1 cellular context compared by ENCODE assay signal in the genomic region with DNA sequence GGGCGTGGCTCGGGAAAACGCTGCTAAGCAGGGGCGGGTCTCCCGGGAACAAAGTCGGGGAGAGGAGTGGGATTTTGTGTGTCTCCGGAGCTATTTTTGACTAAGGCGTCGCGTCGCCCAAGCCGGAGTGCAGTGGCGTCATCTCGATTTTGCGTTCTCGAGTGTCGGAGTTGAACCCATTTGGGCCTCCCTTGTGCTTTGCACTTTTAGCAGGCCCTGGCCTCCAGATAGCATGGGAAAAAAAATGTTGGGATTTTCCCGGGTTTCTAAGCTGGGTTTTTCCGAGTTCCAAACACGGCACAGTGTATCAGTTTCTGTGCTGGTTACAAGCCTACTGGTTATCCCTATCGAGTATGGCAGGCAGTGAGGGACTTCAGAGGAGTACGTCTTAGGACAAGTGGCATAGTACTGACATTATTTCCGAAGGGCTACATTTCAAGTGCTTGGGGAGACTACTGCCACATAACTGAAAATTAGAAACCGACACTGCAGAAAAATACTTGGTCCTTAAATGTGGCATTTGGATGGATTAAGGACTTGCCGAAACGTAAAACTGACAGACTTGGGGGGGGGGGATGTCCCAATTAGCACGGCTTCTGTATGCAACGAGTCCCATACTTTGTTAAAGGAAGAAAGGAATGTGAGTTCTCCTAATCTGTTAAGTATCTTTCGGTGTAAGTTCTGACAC.
TF ChIP-seq lines count a peak whose summit lies in the region.

No MANE protein-coding gene starts in this region.

TF ChIP-seq in K562, 482 proteins besides CTCF, POLR2A, EP300 and RAD21 (continued from another document and continues in another):
- TF ChIP-seq HDAC8 (tag; IDR thresholded peaks at IDR 0.05) (peak; percentile 25; the same call in 1 of the 2 replicates), SMARCB1 (IDR thresholded peaks at IDR 0.05; ENCODE audit: insufficient read length, low read depth) (no peak), ZNF707 (CRISPR knock-in tag; conservative IDR thresholded peaks at IDR 0.05) (no peak), HNRNPL (IDR thresholded peaks at IDR 0.05; ENCODE audit: low read depth, low read length) (peak; percentile 8), U2AF1 (optimal IDR thresholded peaks at IDR 0.05; ENCODE audit: low read depth, low read length) (no peak), KLF1 (tag; IDR thresholded peaks at IDR 0.05) (no peak), SETDB1 (IDR thresholded peaks at IDR 0.05; ENCODE audit: low read length) (no peak), NR3C1 (CRISPR knock-in tag; IDR thresholded peaks at IDR 0.05) (no peak), ZNF3 (CRISPR knock-in tag; IDR thresholded peaks at IDR 0.05) (peak; percentile 85), SIN3A (IDR thresholded peaks at IDR 0.05; ENCODE audit: borderline replicate concordance in 2 of 2, control insufficient read depth in 1 of 2, low read depth in 2 of 2, low read length in 2 of 2) (peak; percentile 41 to 54; a peak in 3 of 4 replicates), MCM3 (IDR thresholded peaks at IDR 0.05) (no peak), RUNX1 (IDR thresholded peaks at IDR 0.05; ENCODE audit: low read depth) (no peak), ILF3 (IDR thresholded peaks at IDR 0.05; ENCODE audit: borderline replicate concordance) (peak; percentile 93; the same call in 1 of the 2 replicates), POLR2AphosphoS5 (IDR thresholded peaks at IDR 0.05; ENCODE audit: control insufficient read depth, insufficient read depth, low read depth, low read length) (peak; percentile 92), PHB (CRISPR knock-in tag; IDR thresholded peaks at IDR 0.05) (peak; percentile 97), NCOA1 (IDR thresholded peaks at IDR 0.05; ENCODE audit: low read depth) (0 out of 2 replicates have a peak, but pooled peaks have one; percentile 16), MTA2 (IDR thresholded peaks at IDR 0.05; ENCODE audit: low read depth) (no peak), MEF2D (tag; conservative IDR thresholded peaks at IDR 0.05; ENCODE audit: low read depth) (no peak), CHD1 (IDR thresholded peaks at IDR 0.05; ENCODE audit: low read length) (peak; percentile 99), ZBED1 (IDR thresholded peaks at IDR 0.05) (peak; percentile 91), POLR2AphosphoS2 (IDR thresholded peaks at IDR 0.05; ENCODE audit: low read length) (peak; percentile 98), TCFL5 (CRISPR knock-in tag; conservative IDR thresholded peaks at IDR 0.05) (peak; percentile 54; the same call in 1 of the 2 replicates), KLF16 (IDR thresholded peaks at IDR 0.05) (peak; percentile 6; the same call in 1 of the 2 replicates), ZNF212 (CRISPR knock-in tag; IDR thresholded peaks at IDR 0.05) (peak; percentile 83; the same call in 1 of the 2 replicates), CSDE1 (IDR thresholded peaks at IDR 0.05) (peak in 1 of 2 experiments; percentile 55; a peak in 1 of 4 replicates), KLF10 (CRISPR knock-in tag; IDR thresholded peaks at IDR 0.05) (peak; percentile 95), NR2C2 (CRISPR knock-in tag; IDR thresholded peaks at IDR 0.05) (no peak; the same call in 1 of the 2 replicates), NR2C2 (tag; IDR thresholded peaks at IDR 0.05) (0 out of 2 replicates have a peak, but pooled peaks have one; percentile 4), SUPT5H (IDR thresholded peaks at IDR 0.05) (peak; percentile 96), ZNF24 (IDR thresholded peaks at IDR 0.05) (peak; percentile 68; the same call in 1 of the 2 replicates), RAD51 (IDR thresholded peaks at IDR 0.05; ENCODE audit: borderline replicate concordance, low read depth) (peak; percentile 24)
- TF ChIP-seq, protein P1, sequence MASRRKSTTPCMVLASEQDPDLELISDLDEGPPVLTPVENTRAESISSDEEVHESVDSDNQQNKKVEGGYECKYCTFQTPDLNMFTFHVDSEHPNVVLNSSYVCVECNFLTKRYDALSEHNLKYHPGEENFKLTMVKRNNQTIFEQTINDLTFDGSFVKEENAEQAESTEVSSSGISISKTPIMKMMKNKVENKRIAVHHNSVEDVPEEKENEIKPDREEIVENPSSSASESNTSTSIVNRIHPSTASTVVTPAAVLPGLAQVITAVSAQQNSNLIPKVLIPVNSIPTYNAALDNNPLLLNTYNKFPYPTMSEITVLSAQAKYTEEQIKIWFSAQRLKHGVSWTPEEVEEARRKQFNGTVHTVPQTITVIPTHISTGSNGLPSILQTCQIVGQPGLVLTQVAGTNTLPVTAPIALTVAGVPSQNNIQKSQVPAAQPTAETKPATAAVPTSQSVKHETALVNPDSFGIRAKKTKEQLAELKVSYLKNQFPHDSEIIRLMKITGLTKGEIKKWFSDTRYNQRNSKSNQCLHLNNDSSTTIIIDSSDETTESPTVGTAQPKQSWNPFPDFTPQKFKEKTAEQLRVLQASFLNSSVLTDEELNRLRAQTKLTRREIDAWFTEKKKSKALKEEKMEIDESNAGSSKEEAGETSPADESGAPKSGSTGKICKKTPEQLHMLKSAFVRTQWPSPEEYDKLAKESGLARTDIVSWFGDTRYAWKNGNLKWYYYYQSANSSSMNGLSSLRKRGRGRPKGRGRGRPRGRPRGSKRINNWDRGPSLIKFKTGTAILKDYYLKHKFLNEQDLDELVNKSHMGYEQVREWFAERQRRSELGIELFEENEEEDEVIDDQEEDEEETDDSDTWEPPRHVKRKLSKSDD (conservative IDR thresholded peaks at IDR 0.05; ENCODE audit: low read length) = 0 out of 2 replicates have a peak, but pooled peaks have one; percentile 71
- TF ChIP-seq, protein P2, sequence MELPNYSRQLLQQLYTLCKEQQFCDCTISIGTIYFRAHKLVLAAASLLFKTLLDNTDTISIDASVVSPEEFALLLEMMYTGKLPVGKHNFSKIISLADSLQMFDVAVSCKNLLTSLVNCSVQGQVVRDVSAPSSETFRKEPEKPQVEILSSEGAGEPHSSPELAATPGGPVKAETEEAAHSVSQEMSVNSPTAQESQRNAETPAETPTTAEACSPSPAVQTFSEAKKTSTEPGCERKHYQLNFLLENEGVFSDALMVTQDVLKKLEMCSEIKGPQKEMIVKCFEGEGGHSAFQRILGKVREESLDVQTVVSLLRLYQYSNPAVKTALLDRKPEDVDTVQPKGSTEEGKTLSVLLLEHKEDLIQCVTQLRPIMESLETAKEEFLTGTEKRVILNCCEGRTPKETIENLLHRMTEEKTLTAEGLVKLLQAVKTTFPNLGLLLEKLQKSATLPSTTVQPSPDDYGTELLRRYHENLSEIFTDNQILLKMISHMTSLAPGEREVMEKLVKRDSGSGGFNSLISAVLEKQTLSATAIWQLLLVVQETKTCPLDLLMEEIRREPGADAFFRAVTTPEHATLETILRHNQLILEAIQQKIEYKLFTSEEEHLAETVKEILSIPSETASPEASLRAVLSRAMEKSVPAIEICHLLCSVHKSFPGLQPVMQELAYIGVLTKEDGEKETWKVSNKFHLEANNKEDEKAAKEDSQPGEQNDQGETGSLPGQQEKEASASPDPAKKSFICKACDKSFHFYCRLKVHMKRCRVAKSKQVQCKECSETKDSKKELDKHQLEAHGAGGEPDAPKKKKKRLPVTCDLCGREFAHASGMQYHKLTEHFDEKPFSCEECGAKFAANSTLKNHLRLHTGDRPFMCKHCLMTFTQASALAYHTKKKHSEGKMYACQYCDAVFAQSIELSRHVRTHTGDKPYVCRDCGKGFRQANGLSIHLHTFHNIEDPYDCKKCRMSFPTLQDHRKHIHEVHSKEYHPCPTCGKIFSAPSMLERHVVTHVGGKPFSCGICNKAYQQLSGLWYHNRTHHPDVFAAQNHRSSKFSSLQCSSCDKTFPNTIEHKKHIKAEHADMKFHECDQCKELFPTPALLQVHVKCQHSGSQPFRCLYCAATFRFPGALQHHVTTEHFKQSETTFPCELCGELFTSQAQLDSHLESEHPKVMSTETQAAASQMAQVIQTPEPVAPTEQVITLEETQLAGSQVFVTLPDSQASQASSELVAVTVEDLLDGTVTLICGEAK (IDR thresholded peaks at IDR 0.05) = 0 out of 2 replicates have a peak, but pooled peaks have one; percentile 14
- TF ChIP-seq, protein P2 (CRISPR knock-in tag; IDR thresholded peaks at IDR 0.05) = peak; percentile 51; the same call in 1 of the 2 replicates
- TF ChIP-seq, protein P3, sequence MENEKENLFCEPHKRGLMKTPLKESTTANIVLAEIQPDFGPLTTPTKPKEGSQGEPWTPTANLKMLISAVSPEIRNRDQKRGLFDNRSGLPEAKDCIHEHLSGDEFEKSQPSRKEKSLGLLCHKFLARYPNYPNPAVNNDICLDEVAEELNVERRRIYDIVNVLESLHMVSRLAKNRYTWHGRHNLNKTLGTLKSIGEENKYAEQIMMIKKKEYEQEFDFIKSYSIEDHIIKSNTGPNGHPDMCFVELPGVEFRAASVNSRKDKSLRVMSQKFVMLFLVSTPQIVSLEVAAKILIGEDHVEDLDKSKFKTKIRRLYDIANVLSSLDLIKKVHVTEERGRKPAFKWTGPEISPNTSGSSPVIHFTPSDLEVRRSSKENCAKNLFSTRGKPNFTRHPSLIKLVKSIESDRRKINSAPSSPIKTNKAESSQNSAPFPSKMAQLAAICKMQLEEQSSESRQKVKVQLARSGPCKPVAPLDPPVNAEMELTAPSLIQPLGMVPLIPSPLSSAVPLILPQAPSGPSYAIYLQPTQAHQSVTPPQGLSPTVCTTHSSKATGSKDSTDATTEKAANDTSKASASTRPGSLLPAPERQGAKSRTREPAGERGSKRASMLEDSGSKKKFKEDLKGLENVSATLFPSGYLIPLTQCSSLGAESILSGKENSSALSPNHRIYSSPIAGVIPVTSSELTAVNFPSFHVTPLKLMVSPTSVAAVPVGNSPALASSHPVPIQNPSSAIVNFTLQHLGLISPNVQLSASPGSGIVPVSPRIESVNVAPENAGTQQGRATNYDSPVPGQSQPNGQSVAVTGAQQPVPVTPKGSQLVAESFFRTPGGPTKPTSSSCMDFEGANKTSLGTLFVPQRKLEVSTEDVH (IDR thresholded peaks at IDR 0.05; ENCODE audit: low read depth, partially characterized antibody) = peak; percentile 29
- TF ChIP-seq, protein P4, sequence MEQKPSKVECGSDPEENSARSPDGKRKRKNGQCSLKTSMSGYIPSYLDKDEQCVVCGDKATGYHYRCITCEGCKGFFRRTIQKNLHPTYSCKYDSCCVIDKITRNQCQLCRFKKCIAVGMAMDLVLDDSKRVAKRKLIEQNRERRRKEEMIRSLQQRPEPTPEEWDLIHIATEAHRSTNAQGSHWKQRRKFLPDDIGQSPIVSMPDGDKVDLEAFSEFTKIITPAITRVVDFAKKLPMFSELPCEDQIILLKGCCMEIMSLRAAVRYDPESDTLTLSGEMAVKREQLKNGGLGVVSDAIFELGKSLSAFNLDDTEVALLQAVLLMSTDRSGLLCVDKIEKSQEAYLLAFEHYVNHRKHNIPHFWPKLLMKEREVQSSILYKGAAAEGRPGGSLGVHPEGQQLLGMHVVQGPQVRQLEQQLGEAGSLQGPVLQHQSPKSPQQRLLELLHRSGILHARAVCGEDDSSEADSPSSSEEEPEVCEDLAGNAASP (IDR thresholded peaks at IDR 0.05) = no peak
- TF ChIP-seq, protein P5, sequence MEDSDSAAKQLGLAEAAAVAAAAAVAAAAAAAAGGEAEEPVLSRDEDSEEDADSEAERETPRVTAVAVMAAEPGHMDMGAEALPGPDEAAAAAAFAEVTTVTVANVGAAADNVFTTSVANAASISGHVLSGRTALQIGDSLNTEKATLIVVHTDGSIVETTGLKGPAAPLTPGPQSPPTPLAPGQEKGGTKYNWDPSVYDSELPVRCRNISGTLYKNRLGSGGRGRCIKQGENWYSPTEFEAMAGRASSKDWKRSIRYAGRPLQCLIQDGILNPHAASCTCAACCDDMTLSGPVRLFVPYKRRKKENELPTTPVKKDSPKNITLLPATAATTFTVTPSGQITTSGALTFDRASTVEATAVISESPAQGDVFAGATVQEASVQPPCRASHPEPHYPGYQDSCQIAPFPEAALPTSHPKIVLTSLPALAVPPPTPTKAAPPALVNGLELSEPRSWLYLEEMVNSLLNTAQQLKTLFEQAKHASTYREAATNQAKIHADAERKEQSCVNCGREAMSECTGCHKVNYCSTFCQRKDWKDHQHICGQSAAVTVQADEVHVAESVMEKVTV (CRISPR knock-in tag; IDR thresholded peaks at IDR 0.05) = peak; percentile 79
- TF ChIP-seq, protein P6, sequence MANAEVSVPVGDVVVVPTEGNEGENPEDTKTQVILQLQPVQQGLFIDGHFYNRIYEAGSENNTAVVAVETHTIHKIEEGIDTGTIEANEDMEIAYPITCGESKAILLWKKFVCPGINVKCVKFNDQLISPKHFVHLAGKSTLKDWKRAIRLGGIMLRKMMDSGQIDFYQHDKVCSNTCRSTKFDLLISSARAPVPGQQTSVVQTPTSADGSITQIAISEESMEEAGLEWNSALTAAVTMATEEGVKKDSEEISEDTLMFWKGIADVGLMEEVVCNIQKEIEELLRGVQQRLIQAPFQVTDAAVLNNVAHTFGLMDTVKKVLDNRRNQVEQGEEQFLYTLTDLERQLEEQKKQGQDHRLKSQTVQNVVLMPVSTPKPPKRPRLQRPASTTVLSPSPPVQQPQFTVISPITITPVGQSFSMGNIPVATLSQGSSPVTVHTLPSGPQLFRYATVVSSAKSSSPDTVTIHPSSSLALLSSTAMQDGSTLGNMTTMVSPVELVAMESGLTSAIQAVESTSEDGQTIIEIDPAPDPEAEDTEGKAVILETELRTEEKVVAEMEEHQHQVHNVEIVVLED (CRISPR knock-in tag; IDR thresholded peaks at IDR 0.05) = peak; percentile 23; the same call in 1 of the 2 replicates
